Comparison of ENCODE assay signal across 8 cellular contexts in the genomic region with DNA sequence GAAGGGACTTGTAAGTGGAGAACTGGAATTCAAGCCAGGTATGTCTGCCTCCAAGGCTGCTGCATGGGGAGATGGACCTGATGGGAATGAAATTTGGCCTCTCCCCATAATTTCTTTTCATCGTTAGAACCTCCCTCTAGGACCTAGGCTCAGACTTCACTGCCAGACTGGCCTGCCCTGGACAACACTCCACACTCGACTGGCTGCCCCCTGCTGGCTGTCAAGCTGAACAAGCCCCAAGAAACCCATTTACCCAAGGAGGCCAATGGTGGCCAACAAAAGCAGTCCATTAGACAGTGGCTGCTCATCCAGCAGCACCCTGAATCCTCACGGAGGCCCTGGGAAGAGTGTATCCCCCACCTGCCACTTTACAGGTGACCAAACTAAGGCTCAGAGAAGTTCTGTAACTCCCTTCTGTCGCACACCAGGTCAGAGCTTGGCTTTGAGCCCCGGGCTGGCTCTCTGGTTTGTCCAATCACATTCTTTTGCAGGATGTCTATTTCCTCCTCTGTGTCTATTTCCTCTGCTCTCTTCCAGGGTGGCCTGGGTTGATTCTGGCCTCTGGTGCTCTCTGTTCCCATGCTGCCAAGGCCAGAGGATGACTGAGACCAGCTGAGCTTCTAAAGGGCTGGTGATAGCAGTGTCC. TPM values are rescaled to one million over a fixed set of nuclear protein-coding genes. Genes with fewer than 3 reads are reported as not detected.
DNase-seq lines count a peak whose midpoint lies in the region; ATAC-seq and TF ChIP-seq lines count a peak whose summit lies in the region.

No MANE protein-coding gene starts in this region.

- H3K36me3 Mint-ChIP-seq in progenitor cell of endocrine pancreas (ENCODE audit: insufficient read depth), result no peaks in the 10 kb centered on the region

- H3K9me3 Mint-ChIP-seq in progenitor cell of endocrine pancreas (ENCODE audit: low read depth), result peaks cover 6% of the 10 kb centered on the region

- H3K4me1 Mint-ChIP-seq in progenitor cell of endocrine pancreas (ENCODE audit: low read depth), result peaks cover 8% of the 10 kb centered on the region

- DNase-seq in COLO668 (lab: John Stamatoyannopoulos, UW; ENCODE audit: unreplicated experiment), result peak; percentile 57
- DNase-seq in activated CD4-positive, alpha-beta T cell treated with anti-CD3 and anti-CD28 coated beads, Interleukin-2, amount 50 U/mL, for 4 hours, result peak; percentile 25 to 29
- DNase-seq in erythroblast (lab: John Stamatoyannopoulos, UW), result peak; percentile 46 to 49
- no peak for DNase-seq in progenitor cell of endocrine pancreas (ENCODE audit: low spot score, unreplicated experiment)
- no peak for DNase-seq in COR-L47 (lab: John Stamatoyannopoulos, UW)

- TF ChIP-seq CTCF in LNCAP (IDR thresholded peaks at IDR 0.05) (peak; percentile 36; the same call in 1 of the 2 replicates), progenitor cell of endocrine pancreas (IDR thresholded peaks at IDR 0.05; ENCODE audit: unreplicated experiment) (peak; percentile 48)

- no peaks in the 10 kb centered on the region for H3K27me3 Mint-ChIP-seq in progenitor cell of endocrine pancreas

- no peak overlapping the region for H3K27ac Mint-ChIP-seq in progenitor cell of endocrine pancreas

- H3K4me3 Mint-ChIP-seq in progenitor cell of endocrine pancreas (ENCODE audit: low read depth), result no peak overlapping the region

- ATAC-seq in GM18873 (IDR thresholded peaks at IDR 0.05; ENCODE audit: low FRiP score, unreplicated experiment) (no peak), HG02970 (IDR thresholded peaks at IDR 0.05; ENCODE audit: low FRiP score, unreplicated experiment) (no peak)

- TF ChIP-seq POLR2A in erythroblast (IDR thresholded peaks at IDR 0.05; ENCODE audit: low read length), result no peak

RNA-seq across cellular contexts. Expression of gene RNF186, which starts 3.8 kb away (rescaled TPM):
- total RNA-seq in progenitor cell of endocrine pancreas, result 0.24 TPM in 1 of 2 replicates, not detected in the other

RNA-seq across cellular contexts. Expression of gene TMCO4, which starts 11.6 kb away (rescaled TPM):
- 16.4 and 18.6 TPM in 2 replicates for total RNA-seq in progenitor cell of endocrine pancreas

Comparison
In these comparisons a context has a peak if more than half of its experiments do, and no peak if none do; other contexts are left out.
1. DNase-seq: peak in COLO668 (single experiment), activated CD4-positive, alpha-beta T cell treated with anti-CD3 and anti-CD28 coated beads, Interleukin-2, amount 50 U/mL, for 4 hours (2 of 2) and erythroblast (2 of 2); none in progenitor cell of endocrine pancreas (single experiment) and COR-L47 (single experiment).